ENCODE assay signal across 9 cellular contexts in the genomic region with DNA sequence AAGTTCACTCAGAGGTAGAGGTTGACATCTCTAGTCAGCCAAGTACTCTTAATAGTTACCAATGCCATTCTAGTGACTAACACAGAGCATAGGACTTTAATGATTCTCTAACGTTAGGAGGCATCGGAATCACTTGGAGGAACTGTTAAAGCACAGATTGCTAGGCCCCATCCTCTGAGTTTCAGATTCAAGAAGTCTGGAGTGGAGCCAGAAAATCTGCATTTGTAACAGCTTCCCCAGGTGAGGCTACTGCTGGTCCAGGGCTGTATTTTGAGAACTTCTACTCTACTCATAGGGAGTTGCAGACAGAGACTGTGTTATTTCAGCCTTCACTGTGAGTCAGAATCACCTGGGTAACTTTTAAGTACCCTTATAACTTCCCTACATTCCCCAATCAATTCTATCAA. TPM values are rescaled to one million over a fixed set of nuclear protein-coding genes. Genes with fewer than 3 reads are reported as not detected.
A peak's percentile ranks its signal among the peaks of the same experiment; 100 is the strongest.
DNase-seq lines count a peak whose midpoint lies in the region; ATAC-seq, FAIRE-seq and TF ChIP-seq lines count a peak whose summit lies in the region.
"Had no signal": no experiment of that assay in that cellular context is flagged by ENCODE, and none has a peak within 500 bp of the region (broad histone marks: within the 10 kb centered on the region; RNA-seq: fewer than 3 reads in every experiment).

No MANE protein-coding gene starts in this region.

- peak overlapping the region; percentile 29 for H3K4me3 Mint-ChIP-seq in memory B cell

- H3K27ac Mint-ChIP-seq in memory B cell = peak overlapping the region; percentile 35

- H3K27me3 Mint-ChIP-seq in memory B cell = no peaks in the 10 kb centered on the region

- TF ChIP-seq POLR2A in GM12892 (IDR thresholded peaks at IDR 0.05; ENCODE audit: low read depth, low read length) = no peak

- H3K36me3 Mint-ChIP-seq in memory B cell = peaks cover 13% of the 10 kb centered on the region

- peak; percentile 91 for DNase-seq in RPMI8226
- no peak for DNase-seq in memory B cell (ENCODE audit: low spot score in 2 of 2)
- no peak for DNase-seq in stimulated activated CD4-positive, alpha-beta T cell treated with anti-CD3 and anti-CD28 coated beads, Interleukin-4, amount 100 ng/mL, for 24 hours
- DNase-seq in NCI-H82 (lab: John Stamatoyannopoulos, UW) = no peak
- no peak for DNase-seq in GM12892 (ENCODE audit: insufficient read length)
- DNase-seq: NCI-H2227 treated with DMSO at 0.1 percent for 48 hours had no signal

- ATAC-seq in GM18508 (IDR thresholded peaks at IDR 0.05; ENCODE audit: insufficient read depth, unreplicated experiment) (peak; percentile 34), HG02642 (IDR thresholded peaks at IDR 0.05; ENCODE audit: poor library complexity, unreplicated experiment) (peak; percentile 43), memory B cell (ENCODE audit: low read depth) (no peak), GM18867 (IDR thresholded peaks at IDR 0.05; ENCODE audit: unreplicated experiment) (no peak)

- H3K4me1 Mint-ChIP-seq in memory B cell = peaks cover 41% of the 10 kb centered on the region

- FAIRE-seq in GM12892 (lab: Jason Lieb, UNC) = no peak

- H3K9me3 Mint-ChIP-seq in memory B cell = no peaks in the 10 kb centered on the region

RNA-seq across cellular contexts. Expression of gene LMBRD1, which starts 5.7 kb away (rescaled TPM):
- polyA plus RNA-seq in GM12892 (2012; ENCODE audit: missing spikeins) = 24.1 TPM

Comparison
In these comparisons a context has a peak if more than half of its experiments do, and no peak if none do; other contexts are left out.
1. ATAC-seq: peak in GM18508 (single experiment) and HG02642 (single experiment); none in memory B cell (single experiment) and GM18867 (single experiment).